ENCODE assay signal across 8 cellular contexts in the genomic region with DNA sequence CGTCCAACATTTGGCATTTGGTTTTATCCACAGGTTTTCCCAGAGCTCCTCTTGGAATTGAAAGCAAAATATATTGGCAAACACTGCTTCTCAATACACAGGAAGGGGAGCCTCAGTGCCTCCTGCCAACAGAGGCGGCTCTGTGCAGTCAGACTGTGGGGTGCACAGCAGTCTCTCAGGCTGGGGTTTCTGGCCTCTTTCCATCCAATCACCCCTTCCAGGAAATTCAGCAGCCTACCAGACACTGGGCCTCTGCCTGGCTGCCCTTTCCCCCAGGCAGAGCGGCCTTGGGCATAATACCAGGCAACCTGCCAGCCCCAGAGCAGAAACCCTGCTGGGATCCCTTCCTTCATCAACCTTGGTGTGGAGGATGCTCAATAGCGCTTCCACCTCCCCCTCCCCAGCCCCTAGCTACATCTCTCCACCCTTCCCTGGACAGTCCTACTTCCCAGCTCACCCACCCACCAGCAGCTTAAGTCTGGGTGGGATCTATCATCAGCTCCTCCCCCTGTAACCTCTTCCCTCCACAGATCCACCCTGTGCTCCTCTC. TPM values are rescaled to one million over a fixed set of nuclear protein-coding genes. Genes with fewer than 3 reads are reported as not detected.
DNase-seq lines count a peak whose midpoint lies in the region; ATAC-seq and TF ChIP-seq lines count a peak whose summit lies in the region.

No MANE protein-coding gene starts in this region.

- H3K9me3 Mint-ChIP-seq in activated CD8-positive, alpha-beta T cell treated with anti-CD3 and anti-CD28 coated beads for 36 hours = no peaks in the 10 kb centered on the region
- H3K9me3 Mint-ChIP-seq in activated CD8-positive, alpha-beta T cell treated with anti-CD3 and anti-CD28 coated beads, Interleukin-2, amount 10 ng/mL, durations not matched to agents 7 days and 5 days (ENCODE audit: insufficient read depth) = no peaks in the 10 kb centered on the region

- H3K27ac ChIP-seq in adrenal gland (peak overlapping the region; percentile 32 to 87 (median 72)), layer of hippocampus (ENCODE audit: low read depth, low read length) (peak overlapping the region; percentile 46), stomach (peak overlapping the region; percentile 52 to 82 (median 76))

- H3K9me3 ChIP-seq in adrenal gland (replicated peaks in 1 of 3) = no peaks in the 10 kb centered on the region
- no peaks in the 10 kb centered on the region for H3K9me3 ChIP-seq in stomach

- H3K36me3 ChIP-seq in adrenal gland (replicated peaks in 1 of 2) = peaks cover 0 to 27% of the 10 kb centered on the region in 2 donors
- H3K36me3 ChIP-seq in stomach = peaks cover 25 to 65% (median 59%) of the 10 kb centered on the region in 4 donors

- ATAC-seq in activated CD8-positive, alpha-beta T cell treated with anti-CD3 and anti-CD28 coated beads for 36 hours = no peak
- ATAC-seq in activated CD8-positive, alpha-beta T cell treated with anti-CD3 and anti-CD28 coated beads, Interleukin-2, amount 10 ng/mL, durations not matched to agents 7 days and 5 days = no peak
- ATAC-seq in HG03280 (IDR thresholded peaks at IDR 0.05; ENCODE audit: unreplicated experiment) (no peak), HG03378 (IDR thresholded peaks at IDR 0.05; ENCODE audit: unreplicated experiment) (no peak)

- H3K4me3 Mint-ChIP-seq in activated CD8-positive, alpha-beta T cell treated with anti-CD3 and anti-CD28 coated beads for 36 hours = no peak overlapping the region
- H3K4me3 Mint-ChIP-seq in activated CD8-positive, alpha-beta T cell treated with anti-CD3 and anti-CD28 coated beads, Interleukin-2, amount 10 ng/mL, durations not matched to agents 7 days and 5 days = no peak overlapping the region

- CTCF ChIA-PET in activated CD8-positive, alpha-beta T cell treated with anti-CD3 and anti-CD28 coated beads for 36 hours (lab: Charles Lee) = no interaction called here
- CTCF ChIA-PET in activated CD8-positive, alpha-beta T cell treated with anti-CD3 and anti-CD28 coated beads, Interleukin-2, amount 10 ng/mL, durations not matched to agents 7 days and 5 days (lab: Charles Lee) = interaction anchor here (1.0 to 1.3 kb wide), 2 partner anchors 12 to 93 kb away, joined by 3 to 4 read pairs; no protein-coding TSS in a partner anchor

- no peak for DNase-seq in activated CD8-positive, alpha-beta T cell treated with anti-CD3 and anti-CD28 coated beads for 36 hours
- no peak for DNase-seq in activated CD8-positive, alpha-beta T cell treated with anti-CD3 and anti-CD28 coated beads, Interleukin-2, amount 10 ng/mL, durations not matched to agents 7 days and 5 days
- DNase-seq in adrenal gland = peak; percentile 71 to 89 (median 86)
- peak; percentile 60 for DNase-seq in stomach
- DNase-seq in LoVo (ENCODE audit: low spot score) = no peak

- no peaks in the 10 kb centered on the region for H3K27me3 ChIP-seq in adrenal gland
- no peaks in the 10 kb centered on the region for H3K27me3 ChIP-seq in layer of hippocampus (ENCODE audit: control insufficient read depth, insufficient read depth, low read length)
- H3K27me3 ChIP-seq in stomach = no peaks in the 10 kb centered on the region

- H3K4me1 ChIP-seq in adrenal gland (replicated peaks in 1 of 2) = peaks cover 17 to 28% of the 10 kb centered on the region in 2 donors
- peaks cover 27 to 56% (median 42%) of the 10 kb centered on the region in 4 donors for H3K4me1 ChIP-seq in stomach

- no peak for TF ChIP-seq EP300 in stomach (IDR thresholded peaks at IDR 0.05)

- H3K36me3 Mint-ChIP-seq in activated CD8-positive, alpha-beta T cell treated with anti-CD3 and anti-CD28 coated beads for 36 hours (ENCODE audit: low read depth) = peaks cover 37% of the 10 kb centered on the region
- H3K36me3 Mint-ChIP-seq in activated CD8-positive, alpha-beta T cell treated with anti-CD3 and anti-CD28 coated beads, Interleukin-2, amount 10 ng/mL, durations not matched to agents 7 days and 5 days (ENCODE audit: low read depth) = peaks cover 46% of the 10 kb centered on the region

- H3K27ac Mint-ChIP-seq in activated CD8-positive, alpha-beta T cell treated with anti-CD3 and anti-CD28 coated beads for 36 hours = peak overlapping the region; percentile 52
- no peak overlapping the region for H3K27ac Mint-ChIP-seq in activated CD8-positive, alpha-beta T cell treated with anti-CD3 and anti-CD28 coated beads, Interleukin-2, amount 10 ng/mL, durations not matched to agents 7 days and 5 days

- POLR2A ChIA-PET in activated CD8-positive, alpha-beta T cell treated with anti-CD3 and anti-CD28 coated beads for 36 hours (lab: Charles Lee) = no interaction called here
- POLR2A ChIA-PET in activated CD8-positive, alpha-beta T cell treated with anti-CD3 and anti-CD28 coated beads, Interleukin-2, amount 10 ng/mL, durations not matched to agents 7 days and 5 days (lab: Charles Lee) = interaction anchor here (0.7 kb wide), 1 partner anchor 12 kb away, joined by 3 read pairs; no protein-coding TSS in a partner anchor

- H3K4me3 ChIP-seq in adrenal gland (no peak overlapping the region), stomach (no peak overlapping the region)

- no peak for TF ChIP-seq CTCF in activated CD8-positive, alpha-beta T cell treated with anti-CD3 and anti-CD28 coated beads for 36 hours (IDR thresholded peaks at IDR 0.05)
- TF ChIP-seq CTCF in adrenal gland (IDR thresholded peaks at IDR 0.05) (no peak), stomach (IDR thresholded peaks at IDR 0.05) (no peak)

- 10 to 24% (median 15%) methylated on average over 4 of the region's 4 CpGs for WGBS in adrenal gland, 4 donors
- 18 to 33% (median 23%) methylated on average over 4 of the region's 4 CpGs for WGBS in stomach, 5 donors

- H3K4me1 Mint-ChIP-seq in activated CD8-positive, alpha-beta T cell treated with anti-CD3 and anti-CD28 coated beads for 36 hours (ENCODE audit: low read depth) = peaks cover 6% of the 10 kb centered on the region
- peaks cover 2% of the 10 kb centered on the region for H3K4me1 Mint-ChIP-seq in activated CD8-positive, alpha-beta T cell treated with anti-CD3 and anti-CD28 coated beads, Interleukin-2, amount 10 ng/mL, durations not matched to agents 7 days and 5 days (ENCODE audit: low read depth)

- intact Hi-C loops in activated CD8-positive, alpha-beta T cell treated with anti-CD3 and anti-CD28 coated beads for 36 hours (cut with micrococcal nuclease) = no loop called here
- intact Hi-C loops in adrenal gland (cut with DNase I) (loop anchor here in 1 of 2 donors (5.0 kb wide), 1 partner anchor 86 kb away; the partner anchor contains the start of gene CELF1), stomach (cut with DNase I; ENCODE audit: low total_unique reads) (no loop called here)

- H3K27me3 Mint-ChIP-seq in activated CD8-positive, alpha-beta T cell treated with anti-CD3 and anti-CD28 coated beads for 36 hours = no peaks in the 10 kb centered on the region
- H3K27me3 Mint-ChIP-seq in activated CD8-positive, alpha-beta T cell treated with anti-CD3 and anti-CD28 coated beads, Interleukin-2, amount 10 ng/mL, durations not matched to agents 7 days and 5 days (ENCODE audit: low read depth) = no peaks in the 10 kb centered on the region

- TF ChIP-seq POLR2A in adrenal gland (IDR thresholded peaks at IDR 0.05) (peak in 1 of 2 donors; percentile 16), stomach (IDR thresholded peaks at IDR 0.05) (no peak)

RNA-seq across cellular contexts. Expression of gene RAPSN, which starts 17.8 kb away (rescaled TPM):
- total RNA-seq in activated CD8-positive, alpha-beta T cell treated with anti-CD3 and anti-CD28 coated beads for 36 hours = under 1 TPM; 0.36 to 0.81 TPM
- 1 to 10 TPM in 1 of 2 experiments, under 1 TPM in 1; 0.45 to 1.2 TPM for total RNA-seq in activated CD8-positive, alpha-beta T cell treated with anti-CD3 and anti-CD28 coated beads, Interleukin-2, amount 10 ng/mL, durations not matched to agents 7 days and 5 days
- 1 to 10 TPM in 7 of 8 donors, under 1 TPM in 1; 0.18 to 5.1 (median 2.1) TPM for total RNA-seq in adrenal gland
- polyA plus RNA-seq in adrenal gland = 1 to 10 TPM in 2 of 3 donors, under 1 TPM in 1; 0.33 to 4.7 (median 3.9) TPM
- 1 to 10 TPM in 2 of 5 donors, not detected in 3; 1.1 to 1.2 TPM for total RNA-seq in stomach
- under 1 TPM in 1 of 3 donors, not detected in 2; 0.20 TPM for polyA plus RNA-seq in stomach

RNA-seq across cellular contexts. Expression of gene PSMC3, which starts 40.5 kb away (rescaled TPM):
- total RNA-seq in activated CD8-positive, alpha-beta T cell treated with anti-CD3 and anti-CD28 coated beads for 36 hours = 100 to 1,000 TPM; 137 to 140 TPM
- 100 to 1,000 TPM; 179 TPM for total RNA-seq in activated CD8-positive, alpha-beta T cell treated with anti-CD3 and anti-CD28 coated beads, Interleukin-2, amount 10 ng/mL, durations not matched to agents 7 days and 5 days
- total RNA-seq in adrenal gland = 100 to 1,000 TPM in 5 of 8 donors, 10 to 100 TPM in 3; 85.4 to 164 (median 123) TPM
- 100 to 1,000 TPM; 110 to 291 (median 137) TPM for polyA plus RNA-seq in adrenal gland
- total RNA-seq in stomach = 100 to 1,000 TPM in 2 of 5 donors, 10 to 100 TPM in 2, 1 to 10 TPM in 1; 8.1 to 147 (median 65.9) TPM
- polyA plus RNA-seq in stomach = 100 to 1,000 TPM; 143 to 175 (median 145) TPM

RNA-seq across cellular contexts. Expression of gene SLC39A13, which starts 58.4 kb away (rescaled TPM):
- 10 to 100 TPM; 10.0 to 10.5 TPM for total RNA-seq in activated CD8-positive, alpha-beta T cell treated with anti-CD3 and anti-CD28 coated beads for 36 hours
- total RNA-seq in activated CD8-positive, alpha-beta T cell treated with anti-CD3 and anti-CD28 coated beads, Interleukin-2, amount 10 ng/mL, durations not matched to agents 7 days and 5 days = 10 to 100 TPM; 19.2 to 20.0 TPM
- total RNA-seq in adrenal gland (10 to 100 TPM; 35.8 to 92.9 (median 58.6) TPM), stomach (100 to 1,000 TPM in 1 of 5 donors, 10 to 100 TPM in 3, 1 to 10 TPM in 1; 7.0 to 158 (median 24.8) TPM)
- polyA plus RNA-seq in adrenal gland (10 to 100 TPM in 2 of 3 donors, 1 to 10 TPM in 1; 8.2 to 80.5 (median 64.5) TPM), stomach (10 to 100 TPM; 21.7 to 33.6 (median 27.1) TPM)

Comparison
In these comparisons a context has a peak if more than half of its experiments do, and no peak if none do; other contexts are left out.
1. DNase-seq: peak in adrenal gland (7 of 7) and stomach (single experiment); none in activated CD8-positive, alpha-beta T cell treated with anti-CD3 and anti-CD28 coated beads for 36 hours (single experiment), activated CD8-positive, alpha-beta T cell treated with anti-CD3 and anti-CD28 coated beads, Interleukin-2, amount 10 ng/mL, durations not matched to agents 7 days and 5 days (single experiment) and LoVo (single experiment).
2. Peak in every context shown above with its lines, with median percentiles within 50 percentile points of each other: H3K27ac ChIP-seq.